ENCODE assay signal across 10 cellular contexts in the genomic region with DNA sequence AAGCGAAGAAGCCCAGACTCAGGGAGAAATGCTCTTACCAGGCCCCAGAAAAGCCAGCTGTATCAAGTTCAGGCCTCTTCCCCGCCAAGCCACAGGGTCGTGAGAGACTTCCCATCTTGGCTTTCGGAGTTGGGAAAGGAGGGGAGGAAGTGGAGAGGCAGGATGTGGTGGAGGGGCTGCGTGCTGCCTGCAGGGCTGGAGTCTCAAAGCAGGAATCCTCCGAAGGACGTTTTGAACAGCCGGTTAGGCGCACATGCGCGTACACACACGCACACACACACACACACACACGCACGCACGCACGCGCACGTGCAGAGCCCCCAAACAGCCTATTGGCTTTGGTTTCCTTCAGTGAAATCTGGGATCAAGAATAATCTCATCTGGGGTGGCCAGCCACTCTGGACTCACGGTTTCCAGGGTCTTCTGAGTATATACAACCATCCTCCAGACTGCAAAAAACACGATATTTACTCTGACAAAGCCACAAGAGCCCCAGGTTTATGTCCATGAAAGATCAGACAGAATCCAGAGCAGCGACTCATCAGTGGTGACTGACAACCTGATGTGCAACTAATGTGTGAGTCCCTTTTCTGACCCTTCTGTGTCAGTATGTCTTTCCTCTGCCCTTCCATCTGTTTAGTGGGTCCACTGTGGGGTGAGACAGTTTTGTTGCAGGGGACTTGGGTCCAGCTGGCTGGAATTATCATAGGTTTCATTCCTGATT.
A peak's percentile ranks its signal among the peaks of the same experiment; 100 is the strongest.
DNase-seq lines count a peak whose midpoint lies in the region; ATAC-seq and TF ChIP-seq lines count a peak whose summit lies in the region.
"Had no signal": no experiment of that assay in that cellular context is flagged by ENCODE, and none has a peak within 500 bp of the region (broad histone marks: within the 10 kb centered on the region; RNA-seq: fewer than 3 reads in every experiment).

No MANE protein-coding gene starts in this region.

- H3K4me1 Mint-ChIP-seq in Calu3 (ENCODE audit: low read depth, unreplicated experiment) (peaks cover 11% of the 10 kb centered on the region), neural crest cell (peaks cover 30% of the 10 kb centered on the region)

- intact Hi-C loops in Calu3 (cut with micrococcal nuclease; ENCODE audit: unreplicated experiment), result no loop called here
- intact Hi-C loops in lower leg skin (cut with DNase I; ENCODE audit: low total_unique reads), result no loop called here

- no peak overlapping the region for H3K4me3 Mint-ChIP-seq in Calu3 (ENCODE audit: low read depth, unreplicated experiment)
- no peak overlapping the region for H3K4me3 Mint-ChIP-seq in neural crest cell

- CTCF ChIA-PET in Calu3 (lab: Charles Lee), result interaction anchor here (0.6 kb wide), 1 partner anchor 115 kb away, joined by 3 read pairs; the partner anchor contains the start of gene ZNF438

- H3K36me3 Mint-ChIP-seq in Calu3 (ENCODE audit: insufficient read depth, unreplicated experiment), result no peaks in the 10 kb centered on the region
- H3K36me3 Mint-ChIP-seq in neural crest cell (ENCODE audit: low read depth), result no peaks in the 10 kb centered on the region

- TF ChIP-seq POLR2A in lower leg skin (IDR thresholded peaks at IDR 0.05), result no peak

- 38 to 49% methylated on average over 20 to 21 of the region's 21 CpGs for WGBS in lower leg skin, 2 donors

- H3K27me3 Mint-ChIP-seq in Calu3 (ENCODE audit: unreplicated experiment), result no peaks in the 10 kb centered on the region
- no peaks in the 10 kb centered on the region for H3K27me3 Mint-ChIP-seq in neural crest cell (ENCODE audit: low read depth)

- H3K27ac Mint-ChIP-seq in Calu3 (ENCODE audit: unreplicated experiment) (no peak overlapping the region), neural crest cell (ENCODE audit: unreplicated experiment) (peak overlapping the region; percentile 46)

- no peak for ATAC-seq in GM19467 (IDR thresholded peaks at IDR 0.05; ENCODE audit: unreplicated experiment)
- ATAC-seq in GM18907 (IDR thresholded peaks at IDR 0.05; ENCODE audit: unreplicated experiment), result no peak
- ATAC-seq in GM19455 (IDR thresholded peaks at IDR 0.05; ENCODE audit: unreplicated experiment), result no peak

- no peak overlapping the region for H3K4me3 ChIP-seq in epithelial cell of proximal tubule (ENCODE audit: low read depth, low read length)
- H3K4me3 ChIP-seq in lower leg skin (ENCODE audit: low read depth, poor library complexity, severe bottlenecking), result no peak overlapping the region

- TF ChIP-seq CTCF in Calu3 (IDR thresholded peaks at IDR 0.05; ENCODE audit: unreplicated experiment), result no peak
- no peak for TF ChIP-seq CTCF in epithelial cell of proximal tubule (conservative IDR thresholded peaks at IDR 0.05; ENCODE audit: low read depth, low read length)
- TF ChIP-seq CTCF in neural crest cell (conservative IDR thresholded peaks at IDR 0.05), result no peak
- TF ChIP-seq CTCF in lower leg skin (IDR thresholded peaks at IDR 0.05), result no peak

- DNase-seq in Calu3 (peak; percentile 33), epithelial cell of proximal tubule (ENCODE audit: low read depth) (peak; percentile 37), neural crest cell (ENCODE audit: low read depth, low spot score) (no peak), lower leg skin (ENCODE audit: low spot score in 2 of 2) (no peak)
- DNase-seq: anterior cingulate cortex, NCI-H1417 had no signal

- H3K9me3 Mint-ChIP-seq in Calu3 (ENCODE audit: low read depth, unreplicated experiment) (no peaks in the 10 kb centered on the region), neural crest cell (no peaks in the 10 kb centered on the region)

- no TSS peak for BruUV-seq in Calu3 (replicated peaks; lab: Mats Ljungman, UMichigan)

TF ChIP-seq in PFSK-1, 5 proteins besides CTCF, POLR2A, EP300 and RAD21:
- TF ChIP-seq REST (IDR thresholded peaks at IDR 0.05; ENCODE audit: insufficient read depth in 1 of 2, low read depth in 2 of 2, low read length in 2 of 2), result no peak
- TF ChIP-seq TAF1 (IDR thresholded peaks at IDR 0.05; ENCODE audit: borderline replicate concordance, insufficient read depth, low read length), result no peak
- peak; percentile 88 for TF ChIP-seq FOXP2 (optimal IDR thresholded peaks at IDR 0.05; ENCODE audit: borderline replicate concordance, extremely low read depth, extremely low read length, insufficient read depth)
- TF ChIP-seq SIN3A (IDR thresholded peaks at IDR 0.05; ENCODE audit: borderline replicate concordance, insufficient read depth, low read length), result no peak
- TF ChIP-seq POLR2AphosphoS5 (IDR thresholded peaks at IDR 0.05; ENCODE audit: low read depth, low read length), result no peak

Comparison
In these comparisons a context has a peak if more than half of its experiments do, and no peak if none do; other contexts are left out.
1. DNase-seq: peak in Calu3 (single experiment) and epithelial cell of proximal tubule (single experiment); none in neural crest cell (single experiment) and lower leg skin (0 of 2).